Comparison of ENCODE assay signal across 8 cellular contexts in the genomic region with DNA sequence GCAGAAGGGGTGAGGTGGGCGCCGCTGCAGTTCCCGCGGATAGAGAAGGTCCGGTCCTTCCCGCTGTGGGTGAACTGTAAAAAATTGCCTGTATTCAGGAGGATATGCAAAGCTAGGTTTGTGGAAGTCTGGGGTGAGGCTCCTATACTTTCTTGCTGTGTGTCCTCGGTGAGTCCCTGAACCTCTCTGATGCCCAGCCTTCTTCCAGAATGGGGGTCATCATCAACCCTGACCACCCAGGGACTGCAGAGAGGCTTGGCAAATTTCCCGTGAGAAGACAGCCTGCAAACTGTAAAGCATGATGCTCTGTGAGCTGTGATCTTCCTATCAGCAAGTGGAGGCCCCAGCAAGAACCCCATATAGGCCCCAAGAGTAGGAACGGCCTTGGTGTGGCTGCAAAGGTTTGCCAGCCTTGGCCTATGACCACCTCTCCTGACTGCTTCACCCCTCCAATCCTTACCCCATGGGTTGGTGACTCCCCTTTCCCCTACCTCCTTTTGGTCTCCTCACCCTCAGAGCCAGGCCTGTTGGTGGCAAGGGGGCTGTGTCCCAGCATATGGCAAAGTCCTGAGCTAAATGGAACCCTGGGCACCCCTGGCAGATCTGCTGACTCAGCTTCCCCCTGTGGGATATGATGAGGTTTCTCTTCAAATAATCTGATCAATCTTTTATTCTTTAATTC. TPM values are rescaled to one million over a fixed set of nuclear protein-coding genes. Genes with fewer than 3 reads are reported as not detected.
DNase-seq lines count a peak whose midpoint lies in the region; ATAC-seq and TF ChIP-seq lines count a peak whose summit lies in the region.

No MANE protein-coding gene starts in this region.

- peak; percentile 31 for DNase-seq in AG08396 (ENCODE audit: low spot score)
- no peak for DNase-seq in WERI-Rb-1
- DNase-seq in right cardiac atrium: no peak
- no peak for DNase-seq in stimulated activated naive B cell treated with anti-CD40 and anti-IgM and Interleukin-4, amounts not matched to agents 10 μg/mL and 1 μg/mL and 100 μg/mL, for 72 hours
- no peak for DNase-seq in dedifferentiated amniotic fluid mesenchymal stem cell (ENCODE audit: extremely low spot score)
- DNase-seq in iPS-NIHi11 (ENCODE audit: low spot score): no peak
- no peak for DNase-seq in stimulated activated CD4-positive, alpha-beta T cell treated with anti-CD3 and anti-CD28 coated beads, Interleukin-4, amount 100 ng/mL, for 24 hours

- peaks cover 5% of the 10 kb centered on the region for H3K4me1 ChIP-seq in right cardiac atrium (ENCODE audit: control insufficient read depth, insufficient read depth, low read length)

- peaks cover 7 to 13% of the 10 kb centered on the region in 2 donors for H3K27me3 Mint-ChIP-seq in stimulated activated naive B cell treated with anti-CD40 and anti-IgM and Interleukin-4, amounts not matched to agents 10 μg/mL and 1 μg/mL and 100 μg/mL, for 72 hours

- H3K27ac ChIP-seq in WERI-Rb-1: peak overlapping the region; percentile 76
- no peak overlapping the region for H3K27ac ChIP-seq in right cardiac atrium (ENCODE audit: low read length)

- peak overlapping the region; percentile 95 for H3K27ac Mint-ChIP-seq in stimulated activated naive B cell treated with anti-CD40 and anti-IgM and Interleukin-4, amounts not matched to agents 10 μg/mL and 1 μg/mL and 100 μg/mL, for 72 hours

- TF ChIP-seq CTCF in WERI-Rb-1 (IDR thresholded peaks at IDR 0.05; ENCODE audit: low read depth, low read length): no peak

- H3K9me3 Mint-ChIP-seq in stimulated activated naive B cell treated with anti-CD40 and anti-IgM and Interleukin-4, amounts not matched to agents 10 μg/mL and 1 μg/mL and 100 μg/mL, for 72 hours: no peaks in the 10 kb centered on the region

- peaks cover 15 to 20% of the 10 kb centered on the region in 2 donors for H3K4me1 Mint-ChIP-seq in stimulated activated naive B cell treated with anti-CD40 and anti-IgM and Interleukin-4, amounts not matched to agents 10 μg/mL and 1 μg/mL and 100 μg/mL, for 72 hours

- ATAC-seq in GM21390 (IDR thresholded peaks at IDR 0.05; ENCODE audit: unreplicated experiment) (peak; percentile 5), right cardiac atrium (no peak)
- ATAC-seq in stimulated activated naive B cell treated with anti-CD40 and anti-IgM and Interleukin-4, amounts not matched to agents 10 μg/mL and 1 μg/mL and 100 μg/mL, for 72 hours (replicated peaks): peak in 1 of 2 donors; percentile 12

- peaks cover 17 to 37% of the 10 kb centered on the region in 2 donors for H3K36me3 Mint-ChIP-seq in stimulated activated naive B cell treated with anti-CD40 and anti-IgM and Interleukin-4, amounts not matched to agents 10 μg/mL and 1 μg/mL and 100 μg/mL, for 72 hours

- intact Hi-C loops in right cardiac atrium (cut with DNase I): no loop called here

- H3K4me3 Mint-ChIP-seq in stimulated activated naive B cell treated with anti-CD40 and anti-IgM and Interleukin-4, amounts not matched to agents 10 μg/mL and 1 μg/mL and 100 μg/mL, for 72 hours: peak overlapping the region; percentile 96 to 98

- H3K36me3 ChIP-seq in WERI-Rb-1: peaks cover 25% of the 10 kb centered on the region

- no peaks in the 10 kb centered on the region for H3K27me3 ChIP-seq in WERI-Rb-1 (ENCODE audit: insufficient read depth, low read depth, severe bottlenecking)
- H3K27me3 ChIP-seq in right cardiac atrium (ENCODE audit: control insufficient read depth, insufficient read depth): no peaks in the 10 kb centered on the region

- H3K9me3 ChIP-seq in WERI-Rb-1 (ENCODE audit: severe bottlenecking) (no peaks in the 10 kb centered on the region), right cardiac atrium (ENCODE audit: control insufficient read depth, low read length) (no peaks in the 10 kb centered on the region)

- H3K4me3 ChIP-seq in WERI-Rb-1 (ENCODE audit: low read depth, low read length): peak overlapping the region; percentile 85
- H3K4me3 ChIP-seq in right cardiac atrium (ENCODE audit: low read length): peak overlapping the region; percentile 77

- whole genome bisulfite sequencing in right cardiac atrium: 7% methylated on average over 9 of the region's 9 CpGs

RNA-seq across cellular contexts. Expression of a gene that starts 0.8 kb away (rescaled TPM):
- total RNA-seq in right cardiac atrium: 10 to 100 TPM; 12.4 to 27.2 (median 13.7) TPM
- 11.5 TPM for polyA plus RNA-seq in right cardiac atrium

RNA-seq across cellular contexts. Expression of a gene that starts 31.0 kb away (rescaled TPM):
- total RNA-seq in right cardiac atrium: 1 to 10 TPM in 2 of 4 donors, under 1 TPM in 2; 0.53 to 5.0 (median 2.3) TPM
- 0.25 TPM for polyA plus RNA-seq in right cardiac atrium
